ENCODE assay signal across 1 cellular context in the genomic region with DNA sequence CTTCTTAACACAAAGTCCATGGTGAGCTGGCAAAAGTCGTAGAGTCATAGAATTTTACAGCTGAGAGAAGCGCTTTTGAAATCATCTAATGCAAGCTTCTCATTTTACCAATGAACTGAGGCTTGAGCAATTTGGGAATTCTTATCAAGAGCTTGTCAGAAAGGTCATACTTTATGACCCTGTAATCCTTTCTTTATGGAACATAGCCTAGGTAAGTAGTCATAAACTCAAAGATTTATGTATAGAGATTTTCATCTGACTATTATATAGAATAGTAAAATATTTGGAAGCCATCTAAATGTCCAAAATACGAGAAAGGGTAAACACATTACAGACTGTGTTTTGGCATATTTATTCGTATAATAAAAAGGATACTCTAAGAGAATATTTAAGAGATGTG.
TF ChIP-seq lines count a peak whose summit lies in the region.

No MANE protein-coding gene starts in this region.

TF ChIP-seq in HEK293, 187 proteins besides CTCF, POLR2A, EP300 and RAD21 (continued from another document and continues in another):
- TF ChIP-seq, protein P1, sequence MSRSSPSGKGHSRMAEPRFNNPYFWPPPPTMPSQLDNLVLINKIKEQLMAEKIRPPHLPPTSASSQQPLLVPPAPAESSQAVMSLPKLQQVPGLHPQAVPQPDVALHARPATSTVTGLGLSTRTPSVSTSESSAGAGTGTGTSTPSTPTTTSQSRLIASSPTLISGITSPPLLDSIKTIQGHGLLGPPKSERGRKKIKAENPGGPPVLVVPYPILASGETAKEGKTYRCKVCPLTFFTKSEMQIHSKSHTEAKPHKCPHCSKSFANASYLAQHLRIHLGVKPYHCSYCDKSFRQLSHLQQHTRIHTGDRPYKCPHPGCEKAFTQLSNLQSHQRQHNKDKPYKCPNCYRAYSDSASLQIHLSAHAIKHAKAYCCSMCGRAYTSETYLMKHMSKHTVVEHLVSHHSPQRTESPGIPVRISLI (tag by site-specific recombination; IDR thresholded peaks at IDR 0.05) = no peak
- TF ChIP-seq GFI1B (tag by site-specific recombination; IDR thresholded peaks at IDR 0.05) = no peak
- TF ChIP-seq TCF7L2 (IDR thresholded peaks at IDR 0.05; ENCODE audit: borderline replicate concordance, low read depth, low read length) = peak; percentile 64; the same call in 1 of the 2 replicates
- peak; percentile 81 for TF ChIP-seq FEZF1 (tag by site-specific recombination; IDR thresholded peaks at IDR 0.05)
- no peak for TF ChIP-seq ZNF133 (tag by site-specific recombination; IDR thresholded peaks at IDR 0.05)
- no peak for TF ChIP-seq ZBTB48 (tag by site-specific recombination; IDR thresholded peaks at IDR 0.05)
- no peak for TF ChIP-seq ZFP3 (tag by site-specific recombination; IDR thresholded peaks at IDR 0.05; ENCODE audit: low read depth)
- TF ChIP-seq ZNF830 (tag by site-specific recombination; IDR thresholded peaks at IDR 0.05; ENCODE audit: low read depth) = no peak
- no peak for TF ChIP-seq ZNF155 (tag by site-specific recombination; IDR thresholded peaks at IDR 0.05)
- no peak for TF ChIP-seq GLIS1 (tag by site-specific recombination; IDR thresholded peaks at IDR 0.05)
- TF ChIP-seq, protein P2, sequence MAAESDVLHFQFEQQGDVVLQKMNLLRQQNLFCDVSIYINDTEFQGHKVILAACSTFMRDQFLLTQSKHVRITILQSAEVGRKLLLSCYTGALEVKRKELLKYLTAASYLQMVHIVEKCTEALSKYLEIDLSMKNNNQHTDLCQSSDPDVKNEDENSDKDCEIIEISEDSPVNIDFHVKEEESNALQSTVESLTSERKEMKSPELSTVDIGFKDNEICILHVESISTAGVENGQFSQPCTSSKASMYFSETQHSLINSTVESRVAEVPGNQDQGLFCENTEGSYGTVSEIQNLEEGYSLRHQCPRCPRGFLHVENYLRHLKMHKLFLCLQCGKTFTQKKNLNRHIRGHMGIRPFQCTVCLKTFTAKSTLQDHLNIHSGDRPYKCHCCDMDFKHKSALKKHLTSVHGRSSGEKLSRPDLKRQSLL (tag by site-specific recombination; IDR thresholded peaks at IDR 0.05) = no peak
- TF ChIP-seq, protein P3, sequence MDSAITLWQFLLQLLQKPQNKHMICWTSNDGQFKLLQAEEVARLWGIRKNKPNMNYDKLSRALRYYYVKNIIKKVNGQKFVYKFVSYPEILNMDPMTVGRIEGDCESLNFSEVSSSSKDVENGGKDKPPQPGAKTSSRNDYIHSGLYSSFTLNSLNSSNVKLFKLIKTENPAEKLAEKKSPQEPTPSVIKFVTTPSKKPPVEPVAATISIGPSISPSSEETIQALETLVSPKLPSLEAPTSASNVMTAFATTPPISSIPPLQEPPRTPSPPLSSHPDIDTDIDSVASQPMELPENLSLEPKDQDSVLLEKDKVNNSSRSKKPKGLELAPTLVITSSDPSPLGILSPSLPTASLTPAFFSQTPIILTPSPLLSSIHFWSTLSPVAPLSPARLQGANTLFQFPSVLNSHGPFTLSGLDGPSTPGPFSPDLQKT (IDR thresholded peaks at IDR 0.05; ENCODE audit: borderline replicate concordance, low read depth, low read length) = no peak
- TF ChIP-seq ZNF214 (tag by site-specific recombination; IDR thresholded peaks at IDR 0.05; ENCODE audit: borderline replicate concordance) = no peak
- no peak for TF ChIP-seq ZNF221 (tag by site-specific recombination; IDR thresholded peaks at IDR 0.05; ENCODE audit: borderline replicate concordance)
- TF ChIP-seq ZBTB20 (tag by site-specific recombination; IDR thresholded peaks at IDR 0.05) = no peak
- TF ChIP-seq MZF1 (tag by site-specific recombination; IDR thresholded peaks at IDR 0.05; ENCODE audit: borderline replicate concordance) = no peak
- TF ChIP-seq, protein P4, sequence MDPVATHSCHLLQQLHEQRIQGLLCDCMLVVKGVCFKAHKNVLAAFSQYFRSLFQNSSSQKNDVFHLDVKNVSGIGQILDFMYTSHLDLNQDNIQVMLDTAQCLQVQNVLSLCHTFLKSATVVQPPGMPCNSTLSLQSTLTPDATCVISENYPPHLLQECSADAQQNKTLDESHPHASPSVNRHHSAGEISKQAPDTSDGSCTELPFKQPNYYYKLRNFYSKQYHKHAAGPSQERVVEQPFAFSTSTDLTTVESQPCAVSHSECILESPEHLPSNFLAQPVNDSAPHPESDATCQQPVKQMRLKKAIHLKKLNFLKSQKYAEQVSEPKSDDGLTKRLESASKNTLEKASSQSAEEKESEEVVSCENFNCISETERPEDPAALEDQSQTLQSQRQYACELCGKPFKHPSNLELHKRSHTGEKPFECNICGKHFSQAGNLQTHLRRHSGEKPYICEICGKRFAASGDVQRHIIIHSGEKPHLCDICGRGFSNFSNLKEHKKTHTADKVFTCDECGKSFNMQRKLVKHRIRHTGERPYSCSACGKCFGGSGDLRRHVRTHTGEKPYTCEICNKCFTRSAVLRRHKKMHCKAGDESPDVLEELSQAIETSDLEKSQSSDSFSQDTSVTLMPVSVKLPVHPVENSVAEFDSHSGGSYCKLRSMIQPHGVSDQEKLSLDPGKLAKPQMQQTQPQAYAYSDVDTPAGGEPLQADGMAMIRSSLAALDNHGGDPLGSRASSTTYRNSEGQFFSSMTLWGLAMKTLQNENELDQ (tag by site-specific recombination; IDR thresholded peaks at IDR 0.05; ENCODE audit: low read depth) = no peak
- TF ChIP-seq, protein P5, sequence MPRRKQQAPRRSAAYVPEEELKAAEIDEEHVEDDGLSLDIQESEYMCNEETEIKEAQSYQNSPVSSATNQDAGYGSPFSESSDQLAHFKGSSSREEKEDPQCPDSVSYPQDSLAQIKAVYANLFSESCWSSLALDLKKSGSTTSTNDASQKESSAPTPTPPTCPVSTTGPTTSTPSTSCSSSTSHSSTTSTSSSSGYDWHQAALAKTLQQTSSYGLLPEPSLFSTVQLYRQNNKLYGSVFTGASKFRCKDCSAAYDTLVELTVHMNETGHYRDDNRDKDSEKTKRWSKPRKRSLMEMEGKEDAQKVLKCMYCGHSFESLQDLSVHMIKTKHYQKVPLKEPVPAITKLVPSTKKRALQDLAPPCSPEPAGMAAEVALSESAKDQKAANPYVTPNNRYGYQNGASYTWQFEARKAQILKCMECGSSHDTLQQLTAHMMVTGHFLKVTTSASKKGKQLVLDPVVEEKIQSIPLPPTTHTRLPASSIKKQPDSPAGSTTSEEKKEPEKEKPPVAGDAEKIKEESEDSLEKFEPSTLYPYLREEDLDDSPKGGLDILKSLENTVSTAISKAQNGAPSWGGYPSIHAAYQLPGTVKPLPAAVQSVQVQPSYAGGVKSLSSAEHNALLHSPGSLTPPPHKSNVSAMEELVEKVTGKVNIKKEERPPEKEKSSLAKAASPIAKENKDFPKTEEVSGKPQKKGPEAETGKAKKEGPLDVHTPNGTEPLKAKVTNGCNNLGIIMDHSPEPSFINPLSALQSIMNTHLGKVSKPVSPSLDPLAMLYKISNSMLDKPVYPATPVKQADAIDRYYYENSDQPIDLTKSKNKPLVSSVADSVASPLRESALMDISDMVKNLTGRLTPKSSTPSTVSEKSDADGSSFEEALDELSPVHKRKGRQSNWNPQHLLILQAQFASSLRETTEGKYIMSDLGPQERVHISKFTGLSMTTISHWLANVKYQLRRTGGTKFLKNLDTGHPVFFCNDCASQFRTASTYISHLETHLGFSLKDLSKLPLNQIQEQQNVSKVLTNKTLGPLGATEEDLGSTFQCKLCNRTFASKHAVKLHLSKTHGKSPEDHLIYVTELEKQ (tag by site-specific recombination; IDR thresholded peaks at IDR 0.05; ENCODE audit: borderline replicate concordance) = no peak
- no peak for TF ChIP-seq GLIS2 (tag by site-specific recombination; IDR thresholded peaks at IDR 0.05)
- TF ChIP-seq ZSCAN16 (tag by site-specific recombination; IDR thresholded peaks at IDR 0.05) = no peak
- TF ChIP-seq ZNF785 (tag by site-specific recombination; IDR thresholded peaks at IDR 0.05) = no peak
- TF ChIP-seq ZNF843 (tag by site-specific recombination; IDR thresholded peaks at IDR 0.05) = peak; percentile 90
- TF ChIP-seq EGR2 (tag by site-specific recombination; IDR thresholded peaks at IDR 0.05; ENCODE audit: low read depth) = no peak
- TF ChIP-seq, protein P6, sequence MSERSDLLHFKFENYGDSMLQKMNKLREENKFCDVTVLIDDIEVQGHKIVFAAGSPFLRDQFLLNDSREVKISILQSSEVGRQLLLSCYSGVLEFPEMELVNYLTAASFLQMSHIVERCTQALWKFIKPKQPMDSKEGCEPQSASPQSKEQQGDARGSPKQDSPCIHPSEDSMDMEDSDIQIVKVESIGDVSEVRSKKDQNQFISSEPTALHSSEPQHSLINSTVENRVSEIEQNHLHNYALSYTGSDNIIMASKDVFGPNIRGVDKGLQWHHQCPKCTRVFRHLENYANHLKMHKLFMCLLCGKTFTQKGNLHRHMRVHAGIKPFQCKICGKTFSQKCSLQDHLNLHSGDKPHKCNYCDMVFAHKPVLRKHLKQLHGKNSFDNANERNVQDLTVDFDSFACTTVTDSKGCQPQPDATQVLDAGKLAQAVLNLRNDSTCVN (tag by site-specific recombination; optimal IDR thresholded peaks at IDR 0.05) = no peak
- TF ChIP-seq, protein P7, sequence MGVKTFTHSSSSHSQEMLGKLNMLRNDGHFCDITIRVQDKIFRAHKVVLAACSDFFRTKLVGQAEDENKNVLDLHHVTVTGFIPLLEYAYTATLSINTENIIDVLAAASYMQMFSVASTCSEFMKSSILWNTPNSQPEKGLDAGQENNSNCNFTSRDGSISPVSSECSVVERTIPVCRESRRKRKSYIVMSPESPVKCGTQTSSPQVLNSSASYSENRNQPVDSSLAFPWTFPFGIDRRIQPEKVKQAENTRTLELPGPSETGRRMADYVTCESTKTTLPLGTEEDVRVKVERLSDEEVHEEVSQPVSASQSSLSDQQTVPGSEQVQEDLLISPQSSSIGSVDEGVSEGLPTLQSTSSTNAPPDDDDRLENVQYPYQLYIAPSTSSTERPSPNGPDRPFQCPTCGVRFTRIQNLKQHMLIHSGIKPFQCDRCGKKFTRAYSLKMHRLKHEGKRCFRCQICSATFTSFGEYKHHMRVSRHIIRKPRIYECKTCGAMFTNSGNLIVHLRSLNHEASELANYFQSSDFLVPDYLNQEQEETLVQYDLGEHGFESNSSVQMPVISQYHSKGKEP (tag by site-specific recombination; IDR thresholded peaks at IDR 0.05) = 0 out of 2 replicates have a peak, but pooled peaks have one; percentile 28
- no peak for TF ChIP-seq OVOL3 (tag by site-specific recombination; IDR thresholded peaks at IDR 0.05)
- no peak for TF ChIP-seq ZNF791 (tag by site-specific recombination; IDR thresholded peaks at IDR 0.05)
- TF ChIP-seq ZSCAN30 (tag by site-specific recombination; IDR thresholded peaks at IDR 0.05) = 0 out of 2 replicates have a peak, but pooled peaks have one; percentile 42
- no peak for TF ChIP-seq ZNF366 (tag by site-specific recombination; conservative IDR thresholded peaks at IDR 0.05)
- no peak for TF ChIP-seq ZNF629 (tag by site-specific recombination; IDR thresholded peaks at IDR 0.05)
- TF ChIP-seq, protein P8, sequence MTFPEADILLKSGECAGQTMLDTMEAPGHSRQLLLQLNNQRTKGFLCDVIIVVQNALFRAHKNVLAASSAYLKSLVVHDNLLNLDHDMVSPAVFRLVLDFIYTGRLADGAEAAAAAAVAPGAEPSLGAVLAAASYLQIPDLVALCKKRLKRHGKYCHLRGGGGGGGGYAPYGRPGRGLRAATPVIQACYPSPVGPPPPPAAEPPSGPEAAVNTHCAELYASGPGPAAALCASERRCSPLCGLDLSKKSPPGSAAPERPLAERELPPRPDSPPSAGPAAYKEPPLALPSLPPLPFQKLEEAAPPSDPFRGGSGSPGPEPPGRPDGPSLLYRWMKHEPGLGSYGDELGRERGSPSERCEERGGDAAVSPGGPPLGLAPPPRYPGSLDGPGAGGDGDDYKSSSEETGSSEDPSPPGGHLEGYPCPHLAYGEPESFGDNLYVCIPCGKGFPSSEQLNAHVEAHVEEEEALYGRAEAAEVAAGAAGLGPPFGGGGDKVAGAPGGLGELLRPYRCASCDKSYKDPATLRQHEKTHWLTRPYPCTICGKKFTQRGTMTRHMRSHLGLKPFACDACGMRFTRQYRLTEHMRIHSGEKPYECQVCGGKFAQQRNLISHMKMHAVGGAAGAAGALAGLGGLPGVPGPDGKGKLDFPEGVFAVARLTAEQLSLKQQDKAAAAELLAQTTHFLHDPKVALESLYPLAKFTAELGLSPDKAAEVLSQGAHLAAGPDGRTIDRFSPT (tag by site-specific recombination; IDR thresholded peaks at IDR 0.05) = peak; percentile 38; the same call in 1 of the 2 replicates
- no peak for TF ChIP-seq GLI2 (tag by site-specific recombination; IDR thresholded peaks at IDR 0.05; ENCODE audit: borderline replicate concordance, low read depth)
- TF ChIP-seq ZNF112 (tag by site-specific recombination; IDR thresholded peaks at IDR 0.05) = no peak
- TF ChIP-seq, protein P9, sequence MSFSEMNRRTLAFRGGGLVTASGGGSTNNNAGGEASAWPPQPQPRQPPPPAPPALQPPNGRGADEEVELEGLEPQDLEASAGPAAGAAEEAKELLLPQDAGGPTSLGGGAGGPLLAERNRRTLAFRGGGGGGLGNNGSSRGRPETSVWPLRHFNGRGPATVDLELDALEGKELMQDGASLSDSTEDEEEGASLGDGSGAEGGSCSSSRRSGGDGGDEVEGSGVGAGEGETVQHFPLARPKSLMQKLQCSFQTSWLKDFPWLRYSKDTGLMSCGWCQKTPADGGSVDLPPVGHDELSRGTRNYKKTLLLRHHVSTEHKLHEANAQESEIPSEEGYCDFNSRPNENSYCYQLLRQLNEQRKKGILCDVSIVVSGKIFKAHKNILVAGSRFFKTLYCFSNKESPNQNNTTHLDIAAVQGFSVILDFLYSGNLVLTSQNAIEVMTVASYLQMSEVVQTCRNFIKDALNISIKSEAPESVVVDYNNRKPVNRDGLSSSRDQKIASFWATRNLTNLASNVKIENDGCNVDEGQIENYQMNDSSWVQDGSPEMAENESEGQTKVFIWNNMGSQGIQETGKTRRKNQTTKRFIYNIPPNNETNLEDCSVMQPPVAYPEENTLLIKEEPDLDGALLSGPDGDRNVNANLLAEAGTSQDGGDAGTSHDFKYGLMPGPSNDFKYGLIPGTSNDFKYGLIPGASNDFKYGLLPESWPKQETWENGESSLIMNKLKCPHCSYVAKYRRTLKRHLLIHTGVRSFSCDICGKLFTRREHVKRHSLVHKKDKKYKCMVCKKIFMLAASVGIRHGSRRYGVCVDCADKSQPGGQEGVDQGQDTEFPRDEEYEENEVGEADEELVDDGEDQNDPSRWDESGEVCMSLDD (tag by site-specific recombination; IDR thresholded peaks at IDR 0.05) = no peak
- peak; percentile 38; the same call in 1 of the 2 replicates for TF ChIP-seq OSR2 (tag by site-specific recombination; IDR thresholded peaks at IDR 0.05)
- TF ChIP-seq, protein P10, sequence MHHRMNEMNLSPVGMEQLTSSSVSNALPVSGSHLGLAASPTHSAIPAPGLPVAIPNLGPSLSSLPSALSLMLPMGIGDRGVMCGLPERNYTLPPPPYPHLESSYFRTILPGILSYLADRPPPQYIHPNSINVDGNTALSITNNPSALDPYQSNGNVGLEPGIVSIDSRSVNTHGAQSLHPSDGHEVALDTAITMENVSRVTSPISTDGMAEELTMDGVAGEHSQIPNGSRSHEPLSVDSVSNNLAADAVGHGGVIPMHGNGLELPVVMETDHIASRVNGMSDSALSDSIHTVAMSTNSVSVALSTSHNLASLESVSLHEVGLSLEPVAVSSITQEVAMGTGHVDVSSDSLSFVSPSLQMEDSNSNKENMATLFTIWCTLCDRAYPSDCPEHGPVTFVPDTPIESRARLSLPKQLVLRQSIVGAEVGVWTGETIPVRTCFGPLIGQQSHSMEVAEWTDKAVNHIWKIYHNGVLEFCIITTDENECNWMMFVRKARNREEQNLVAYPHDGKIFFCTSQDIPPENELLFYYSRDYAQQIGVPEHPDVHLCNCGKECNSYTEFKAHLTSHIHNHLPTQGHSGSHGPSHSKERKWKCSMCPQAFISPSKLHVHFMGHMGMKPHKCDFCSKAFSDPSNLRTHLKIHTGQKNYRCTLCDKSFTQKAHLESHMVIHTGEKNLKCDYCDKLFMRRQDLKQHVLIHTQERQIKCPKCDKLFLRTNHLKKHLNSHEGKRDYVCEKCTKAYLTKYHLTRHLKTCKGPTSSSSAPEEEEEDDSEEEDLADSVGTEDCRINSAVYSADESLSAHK (tag by site-specific recombination; IDR thresholded peaks at IDR 0.05) = peak; percentile 46; the same call in 1 of the 2 replicates
- TF ChIP-seq KLF9 (tag by site-specific recombination; IDR thresholded peaks at IDR 0.05; ENCODE audit: low read depth) = no peak
- peak; percentile 67; the same call in 1 of the 2 replicates for TF ChIP-seq IKZF3 (tag by site-specific recombination; IDR thresholded peaks at IDR 0.05)
